13 cellular contexts compared by ENCODE assay signal in genomic region chr10:79237801-79238520, GRCh38.
A peak's percentile ranks its signal among the peaks of the same experiment; 100 is the strongest.
DNase-seq lines count a peak whose midpoint lies in the region; ATAC-seq and TF ChIP-seq lines count a peak whose summit lies in the region.
"Had no signal": no experiment of that assay in that cellular context is flagged by ENCODE, and none has a peak within 500 bp of the region (broad histone marks: within the 10 kb centered on the region; RNA-seq: fewer than 3 reads in every experiment).

No MANE protein-coding gene starts in this region.

- H3K27me3 ChIP-seq in H7 (ENCODE audit: control insufficient read depth, insufficient read depth, low read length), result peaks cover 45% of the 10 kb centered on the region; the same call in 1 of the 2 replicates
- H3K27me3 ChIP-seq in spleen (replicated peaks in 1 of 7), result no peaks in the 10 kb centered on the region
- H3K27me3 ChIP-seq in Karpas-422 (ENCODE audit: low read length), result no peaks in the 10 kb centered on the region
- H3K27me3 ChIP-seq: pancreas had no signal

- intact Hi-C loops in spleen (cut with DNase I; ENCODE audit: low total_unique reads), result no loop called here

- no peak for TF ChIP-seq CTCF in spleen (IDR thresholded peaks at IDR 0.05 in 8 of 11, conservative IDR thresholded peaks at IDR 0.05 in 3 of 11)

- no peaks in the 10 kb centered on the region for H3K79me2 ChIP-seq in Karpas-422 (ENCODE audit: low read length)

- no peaks in the 10 kb centered on the region; the same call in 1 of the 2 replicates for H4K20me1 ChIP-seq in Karpas-422 (ENCODE audit: insufficient read depth, low read depth, low read length)

- WGBS in spleen, 5 donors, result 53 to 68% (median 58%) methylated on average over 15 of the region's 15 CpGs

- H3K36me3 Mint-ChIP-seq in activated T-helper 17 cell treated with anti-CD3 and anti-CD28 coated beads, Interleukin-2, amount 50 U/mL, for 72 hours (ENCODE audit: low read depth), result peaks cover 11% of the 10 kb centered on the region

- H3K4me3 Mint-ChIP-seq in activated T-helper 17 cell treated with anti-CD3 and anti-CD28 coated beads, Interleukin-2, amount 50 U/mL, for 72 hours, result no peak overlapping the region

- H3K9me2 ChIP-seq in Karpas-422 (replicated peaks; ENCODE audit: insufficient read depth, low read length), result no peaks in the 10 kb centered on the region

- no peaks in the 10 kb centered on the region for H3K9me3 Mint-ChIP-seq in activated T-helper 17 cell treated with anti-CD3 and anti-CD28 coated beads, Interleukin-2, amount 50 U/mL, for 72 hours

- no peak overlapping the region for H2AFZ ChIP-seq in Karpas-422 (ENCODE audit: low read length)

- H3K4me3 ChIP-seq in H7 (ENCODE audit: insufficient read depth, low read depth, low read length), result no peak overlapping the region
- no peak overlapping the region for H3K4me3 ChIP-seq in spleen
- no peak overlapping the region for H3K4me3 ChIP-seq in Karpas-422 (ENCODE audit: low read length)
- H3K4me3 ChIP-seq: pancreas had no signal

- H3K36me3 ChIP-seq in H7 (replicated peaks; ENCODE audit: control insufficient read depth, insufficient read depth, low read length) (no peaks in the 10 kb centered on the region), spleen (peaks cover 0 to 26% (median 0%) of the 10 kb centered on the region in 6 donors), Karpas-422 (ENCODE audit: insufficient read depth, low read length) (no peaks in the 10 kb centered on the region)
- H3K36me3 ChIP-seq: pancreas had no signal

- no peak overlapping the region for H3K4me2 ChIP-seq in Karpas-422 (ENCODE audit: low read depth, low read length, poor library complexity, severe bottlenecking)

- H3K9me3 ChIP-seq in spleen (no peaks in the 10 kb centered on the region), Karpas-422 (ENCODE audit: low read length) (no peaks in the 10 kb centered on the region)
- H3K9me3 ChIP-seq: pancreas had no signal

- H3K4me1 Mint-ChIP-seq in activated T-helper 17 cell treated with anti-CD3 and anti-CD28 coated beads, Interleukin-2, amount 50 U/mL, for 72 hours, result peaks cover 34% of the 10 kb centered on the region

- H3K27ac ChIP-seq in spleen (peak overlapping the region in 7 of 8 donors; percentile 13 to 90 (median 61)), Karpas-422 (ENCODE audit: low read length) (no peak overlapping the region)

- DNase-seq in H7 (peak; percentile 37), islet precursor cell (peak; percentile 92), spleen (no peak), anterior cingulate cortex (lab: John Stamatoyannopoulos, UW) (no peak), Karpas-422 (no peak), GF-D8 (lab: John Stamatoyannopoulos, UW) (no peak)
- no peak for DNase-seq in activated CD8-positive, alpha-beta memory T cell treated with anti-CD3 and anti-CD28 coated beads for 24 hours
- DNase-seq: activated CD8-positive, alpha-beta memory T cell treated with anti-CD3 and anti-CD28 coated beads, Interleukin-2, amount 50 U/mL, for 48 hours; amygdala; MV-4-11; pancreas; T1000 had no signal

- no peak overlapping the region for H3K9ac ChIP-seq in Karpas-422 (ENCODE audit: low read length)

- no peaks in the 10 kb centered on the region for H3K27me3 Mint-ChIP-seq in activated T-helper 17 cell treated with anti-CD3 and anti-CD28 coated beads, Interleukin-2, amount 50 U/mL, for 72 hours

- peaks cover 19 to 99% (median 71%) of the 10 kb centered on the region in 6 donors for H3K4me1 ChIP-seq in spleen
- H3K4me1 ChIP-seq in Karpas-422 (ENCODE audit: low read length), result peaks cover 15% of the 10 kb centered on the region
- H3K4me1 ChIP-seq: pancreas had no signal

- ATAC-seq in activated T-helper 17 cell treated with anti-CD3 and anti-CD28 coated beads, Interleukin-2, amount 50 U/mL, for 72 hours (replicated peaks), result no peak
- ATAC-seq: pancreas had no signal

- peak overlapping the region; percentile 15 for H3K27ac Mint-ChIP-seq in activated T-helper 17 cell treated with anti-CD3 and anti-CD28 coated beads, Interleukin-2, amount 50 U/mL, for 72 hours

- no peak for TF ChIP-seq POLR2A in spleen (IDR thresholded peaks at IDR 0.05)

Comparison
In these comparisons a context has a peak if more than half of its experiments do, and no peak if none do; other contexts are left out.
1. DNase-seq: peak in H7 (single experiment) and islet precursor cell (single experiment); none in spleen (single experiment), anterior cingulate cortex (0 of 58), Karpas-422 (single experiment), GF-D8 (single experiment) and activated CD8-positive, alpha-beta memory T cell treated with anti-CD3 and anti-CD28 coated beads for 24 hours (single experiment).